Comparison of ENCODE assay signal across 8 cellular contexts in the genomic region with DNA sequence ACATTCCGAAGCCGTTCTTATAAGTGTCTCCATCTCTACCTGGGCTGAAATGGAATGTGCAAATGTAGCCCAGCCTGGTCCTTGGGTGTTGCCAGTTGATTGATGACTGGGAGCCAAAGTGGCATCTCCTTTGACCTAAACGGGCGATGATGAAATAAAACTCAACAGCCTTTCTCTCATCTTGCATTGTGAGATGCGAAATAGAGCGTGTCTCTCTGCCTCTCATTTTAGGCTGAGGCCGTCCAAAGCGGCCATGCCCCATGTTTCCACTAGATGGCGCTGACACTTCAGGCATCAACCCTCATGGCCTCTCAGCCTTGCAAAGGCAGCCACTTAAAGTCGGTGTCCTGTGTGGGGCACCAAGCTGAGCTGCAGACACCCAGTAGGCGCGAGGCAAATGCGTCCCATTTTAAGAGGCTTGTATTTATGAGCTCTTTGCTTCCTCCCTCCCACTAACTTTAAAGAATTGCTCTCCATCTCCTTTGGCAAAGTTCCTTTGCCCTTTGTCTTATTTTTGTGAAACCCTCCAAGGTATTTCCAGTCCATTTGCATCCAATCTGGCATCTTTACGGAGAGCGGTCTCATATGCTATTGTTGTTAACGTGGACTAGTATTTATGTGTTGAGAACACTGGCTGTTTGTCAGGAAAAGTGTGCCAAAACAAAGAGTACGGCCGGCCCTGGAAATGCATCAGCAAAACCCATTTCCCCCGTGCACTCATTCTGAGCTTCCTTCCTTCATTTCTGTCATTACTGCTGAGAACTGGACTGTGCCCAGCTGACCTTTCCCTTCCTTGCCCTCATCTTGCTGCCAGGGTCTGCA. TPM values are rescaled to one million over a fixed set of nuclear protein-coding genes. Genes with fewer than 3 reads are reported as not detected.
DNase-seq lines count a peak whose midpoint lies in the region; ATAC-seq and TF ChIP-seq lines count a peak whose summit lies in the region.

No MANE protein-coding gene starts in this region.

- intact Hi-C loops in right cardiac atrium (cut with DNase I) (loop anchor here (5.0 to 10.0 kb wide), 8 partner anchors 66 to 316 kb away; no protein-coding TSS in a partner anchor), sciatic nerve (cut with DNase I) (loop anchor here (5.0 kb wide), 1 partner anchor 296 kb away; no protein-coding TSS in a partner anchor)

- H3K4me3 ChIP-seq in right cardiac atrium (ENCODE audit: low read length), result no peak overlapping the region

- WGBS in right cardiac atrium, result 18% methylated on average over 19 of the region's 19 CpGs

- peak; percentile 99 for TF ChIP-seq CTCF in GM12873 (IDR thresholded peaks at IDR 0.05; ENCODE audit: insufficient read depth, low read depth, low read length, missing control alignments)

- no peaks in the 10 kb centered on the region for H3K4me1 ChIP-seq in right cardiac atrium (ENCODE audit: control insufficient read depth, insufficient read depth, low read length)

- H3K27ac Mint-ChIP-seq in T-helper 17 cell, result no peak overlapping the region

- peak overlapping the region; percentile 25 for H3K4me3 Mint-ChIP-seq in T-helper 17 cell

- peaks cover 6% of the 10 kb centered on the region for H3K4me1 Mint-ChIP-seq in T-helper 17 cell

- H3K9me3 ChIP-seq in T-helper 17 cell (ENCODE audit: control insufficient read depth, low read length, poor library complexity, severe bottlenecking), result no peaks in the 10 kb centered on the region
- H3K9me3 ChIP-seq in right cardiac atrium (ENCODE audit: control insufficient read depth, low read length), result no peaks in the 10 kb centered on the region

- peaks cover 38% of the 10 kb centered on the region for H3K27me3 Mint-ChIP-seq in T-helper 17 cell

- peak overlapping the region; percentile 6 for H3K27ac ChIP-seq in right cardiac atrium (ENCODE audit: low read length)

- DNase-seq in NCI-H1436 (lab: John Stamatoyannopoulos, UW), result peak; percentile 73
- DNase-seq in T-helper 17 cell, result peak; percentile 59 to 84 (median 68)
- DNase-seq in amygdala (lab: John Stamatoyannopoulos, UW), result peak; percentile 36 to 98 (median 80)
- peak; percentile 83 to 95 (median 92) for DNase-seq in right cardiac atrium
- DNase-seq in sciatic nerve (ENCODE audit: low spot score), result peak; percentile 94
- no peak for DNase-seq in GF-D8 (lab: John Stamatoyannopoulos, UW)

- H3K36me3 Mint-ChIP-seq in T-helper 17 cell (ENCODE audit: low read depth), result no peaks in the 10 kb centered on the region

- no peaks in the 10 kb centered on the region for H3K27me3 ChIP-seq in right cardiac atrium (ENCODE audit: control insufficient read depth, insufficient read depth)

- ATAC-seq in HG02623 (IDR thresholded peaks at IDR 0.05; ENCODE audit: unreplicated experiment) (peak; percentile 93), T-helper 17 cell (peak; percentile 100), right cardiac atrium (peak; percentile 95), sciatic nerve (peak; percentile 95)

RNA-seq across cellular contexts. Expression of a gene that starts 25.0 kb away (rescaled TPM):
- total RNA-seq in T-helper 17 cell, result under 1 TPM; 0.02 to 0.26 TPM
- total RNA-seq in right cardiac atrium, result 1 to 10 TPM; 1.3 to 8.0 (median 5.4) TPM
- polyA plus RNA-seq in right cardiac atrium, result 3.7 TPM
- total RNA-seq in sciatic nerve, result 9.3 TPM

RNA-seq across cellular contexts. Expression of a gene that starts 35.6 kb away (rescaled TPM):
- not detected for total RNA-seq in T-helper 17 cell
- total RNA-seq in right cardiac atrium, result not detected
- polyA plus RNA-seq in right cardiac atrium, result not detected
- total RNA-seq in sciatic nerve, result not detected
